Comparison of ENCODE assay signal across 8 cellular contexts in genomic region chr10:11345224-11346054, GRCh38.
DNase-seq lines count a peak whose midpoint lies in the region; ATAC-seq and TF ChIP-seq lines count a peak whose summit lies in the region.

No MANE protein-coding gene starts in this region.

- intact Hi-C loops in sciatic nerve (cut with DNase I), result no loop called here

- ATAC-seq in GM21723 (IDR thresholded peaks at IDR 0.05; ENCODE audit: unreplicated experiment), result peak; percentile 79
- ATAC-seq in sciatic nerve, result peak; percentile 55
- ATAC-seq in GM18519 (IDR thresholded peaks at IDR 0.05; ENCODE audit: low FRiP score, unreplicated experiment), result no peak

- DNase-seq in GDM1 (lab: John Stamatoyannopoulos, UW) (peak; percentile 20), MV-4-11 (lab: John Stamatoyannopoulos, UW) (peak; percentile 95), choroid plexus epithelial cell (ENCODE audit: low read depth) (peak; percentile 12), sciatic nerve (ENCODE audit: low spot score) (no peak), NCI-H1930 (lab: John Stamatoyannopoulos, UW) (no peak)
- no peak for DNase-seq in activated CD4-positive, CD25-positive, alpha-beta regulatory T cell (lab: John Stamatoyannopoulos, UW)

- no peak for TF ChIP-seq CTCF in choroid plexus epithelial cell (conservative IDR thresholded peaks at IDR 0.05; ENCODE audit: low read depth, low read length)

- no peak overlapping the region for H3K4me3 ChIP-seq in choroid plexus epithelial cell (ENCODE audit: low read depth, low read length)

Comparison
In these comparisons a context has a peak if more than half of its experiments do, and no peak if none do; other contexts are left out.
1. DNase-seq: peak in GDM1 (single experiment), MV-4-11 (single experiment) and choroid plexus epithelial cell (single experiment); none in sciatic nerve (single experiment), activated CD4-positive, CD25-positive, alpha-beta regulatory T cell (0 of 4) and NCI-H1930 (0 of 2).